Comparison of ENCODE assay signal across 15 cellular contexts in the genomic region with DNA sequence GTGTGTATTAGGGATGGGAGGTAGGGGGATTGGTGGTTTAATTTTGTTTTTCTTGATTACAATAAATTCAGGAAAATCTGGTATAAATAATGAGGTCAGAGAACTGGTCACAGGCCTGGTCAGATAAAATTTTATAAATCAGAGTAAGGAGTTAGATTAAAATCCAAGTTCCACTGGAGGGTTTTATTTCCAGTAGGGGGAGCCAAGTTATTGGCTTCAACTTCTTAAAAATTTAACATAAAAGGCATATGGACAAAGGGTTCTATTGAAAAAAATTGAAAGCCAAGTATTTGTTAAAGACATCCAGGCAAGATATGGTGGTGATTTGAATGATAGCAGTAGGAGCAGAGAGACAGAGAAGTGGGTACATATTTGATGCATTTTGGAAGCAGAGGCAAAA.
DNase-seq lines count a peak whose midpoint lies in the region; ATAC-seq and TF ChIP-seq lines count a peak whose summit lies in the region.
"Had no signal": no experiment of that assay in that cellular context is flagged by ENCODE, and none has a peak within 500 bp of the region (broad histone marks: within the 10 kb centered on the region; RNA-seq: fewer than 3 reads in every experiment).

No MANE protein-coding gene starts in this region.

- H3K4me3 ChIP-seq in Loucy (ENCODE audit: low read length, poor library complexity, severe bottlenecking) (no peak overlapping the region), choroid plexus epithelial cell (ENCODE audit: low read depth, low read length) (no peak overlapping the region), right lobe of liver (no peak overlapping the region)
- H3K4me3 ChIP-seq: esophagus squamous epithelium, sigmoid colon had no signal

- H3K36me3 ChIP-seq in Loucy (ENCODE audit: insufficient read depth, low read length) (no peaks in the 10 kb centered on the region), right lobe of liver (no peaks in the 10 kb centered on the region)
- H3K36me3 ChIP-seq: esophagus squamous epithelium, sigmoid colon had no signal

- H3K27me3 ChIP-seq in Loucy (ENCODE audit: insufficient read depth, low read length, poor library complexity, severe bottlenecking): no peaks in the 10 kb centered on the region
- H3K27me3 ChIP-seq in right lobe of liver: no peaks in the 10 kb centered on the region
- H3K27me3 ChIP-seq: esophagus squamous epithelium, sigmoid colon had no signal

- TF ChIP-seq CTCF in C4-2B (conservative IDR thresholded peaks at IDR 0.05) (peak; percentile 54), Loucy (conservative IDR thresholded peaks at IDR 0.05; ENCODE audit: low read length) (0 out of 2 replicates have a peak, but pooled peaks have one; percentile 13), choroid plexus epithelial cell (conservative IDR thresholded peaks at IDR 0.05; ENCODE audit: low read depth, low read length) (peak; percentile 62), right lobe of liver (IDR thresholded peaks at IDR 0.05) (peak; percentile 24 to 49 (median 38))

- no peak overlapping the region for H3K4me2 ChIP-seq in Loucy (ENCODE audit: low read depth, low read length, poor library complexity, severe bottlenecking)

- no peaks in the 10 kb centered on the region for H3K79me2 ChIP-seq in Loucy (ENCODE audit: insufficient read depth, low read length)

- DNase-seq in choroid plexus epithelial cell (ENCODE audit: low read depth) (peak; percentile 65), right lobe of liver (no peak), kidney glomerular epithelial cell (lab: John Stamatoyannopoulos, UW) (no peak), hippocampal formation (lab: John Stamatoyannopoulos, UW) (no peak), NCI-H1694 (lab: John Stamatoyannopoulos, UW) (no peak)
- DNase-seq: activated CD4-positive, alpha-beta T cell treated with anti-CD3 and anti-CD28 coated beads, Interleukin-2, amount 10 ng/mL, durations not matched to agents 7 days and 5 days; caudate nucleus; CD8-positive, alpha-beta T cell; esophagus squamous epithelium; islet precursor cell; NCI-H2171; sigmoid colon had no signal

- ATAC-seq in right lobe of liver: no peak
- ATAC-seq in HG03460 (IDR thresholded peaks at IDR 0.05; ENCODE audit: unreplicated experiment): no peak
- ATAC-seq: CD8-positive, alpha-beta T cell had no signal

- H2AFZ ChIP-seq in Loucy (ENCODE audit: low read length): no peak overlapping the region

- H3K9ac ChIP-seq in Loucy (ENCODE audit: low read depth, low read length, poor library complexity, severe bottlenecking): no peak overlapping the region

- intact Hi-C loops in right lobe of liver (cut with DNase I): no loop called here

- H3K4me1 ChIP-seq in Loucy (ENCODE audit: insufficient read depth, low read length, poor library complexity, severe bottlenecking) (no peaks in the 10 kb centered on the region), right lobe of liver (no peaks in the 10 kb centered on the region)
- H3K4me1 ChIP-seq: esophagus squamous epithelium, sigmoid colon had no signal

- H3K9me3 ChIP-seq in Loucy (ENCODE audit: insufficient read depth, low read depth, low read length) (no peaks in the 10 kb centered on the region), right lobe of liver (no peaks in the 10 kb centered on the region)
- H3K9me3 ChIP-seq: esophagus squamous epithelium, sigmoid colon had no signal

- TF ChIP-seq POLR2A in right lobe of liver (IDR thresholded peaks at IDR 0.05): no peak

- no peaks in the 10 kb centered on the region for H4K20me1 ChIP-seq in Loucy (ENCODE audit: insufficient read depth, low read length, poor library complexity, severe bottlenecking)

- H3F3A ChIP-seq in Loucy (ENCODE audit: low read depth): no peaks in the 10 kb centered on the region

- H3K27ac ChIP-seq in C4-2B (no peak overlapping the region), right lobe of liver (no peak overlapping the region)
- H3K27ac ChIP-seq: esophagus squamous epithelium, sigmoid colon had no signal

- no peaks in the 10 kb centered on the region for H3K9me2 ChIP-seq in Loucy (replicated peaks; ENCODE audit: low read depth, low read length)
